Comparison of ENCODE assay signal across 17 cellular contexts in genomic region chr6:13400772-13401171, GRCh38.
A peak's percentile ranks its signal among the peaks of the same experiment; 100 is the strongest.
DNase-seq lines count a peak whose midpoint lies in the region; ATAC-seq, FAIRE-seq and TF ChIP-seq lines count a peak whose summit lies in the region.
"Had no signal": no experiment of that assay in that cellular context is flagged by ENCODE, and none has a peak within 500 bp of the region (broad histone marks: within the 10 kb centered on the region; RNA-seq: fewer than 3 reads in every experiment).

No MANE protein-coding gene starts in this region.

- no peaks in the 10 kb centered on the region for H3K9me3 Mint-ChIP-seq in activated T-helper 17 cell treated with anti-CD3 and anti-CD28 coated beads, Interleukin-2, amount 50 U/mL, for 72 hours
- H3K9me3 Mint-ChIP-seq: GM23338 had no signal

- no peak for ATAC-seq in HepG2
- no peak for ATAC-seq in right lobe of liver
- ATAC-seq in GM21619 (IDR thresholded peaks at IDR 0.05; ENCODE audit: unreplicated experiment), result peak; percentile 38
- ATAC-seq in activated T-helper 17 cell treated with anti-CD3 and anti-CD28 coated beads, Interleukin-2, amount 50 U/mL, for 72 hours (replicated peaks), result peak; percentile 44
- no peak for ATAC-seq in gastrocnemius medialis
- ATAC-seq in left lung, result no peak
- ATAC-seq: GM23338, mucosa of descending colon had no signal

- peaks cover 14% of the 10 kb centered on the region for H3K4me1 ChIP-seq in HepG2 (ENCODE audit: insufficient read depth, low read length)
- peaks cover 0 to 24% (median 11%) of the 10 kb centered on the region in 4 donors for H3K4me1 ChIP-seq in right lobe of liver
- peaks cover 41 to 50% of the 10 kb centered on the region in 2 donors for H3K4me1 ChIP-seq in gastrocnemius medialis
- H3K4me1 ChIP-seq in left lung, result peaks cover 14 to 51% of the 10 kb centered on the region in 2 donors

- H3K9me3 ChIP-seq in HepG2 (ENCODE audit: low read length) (no peaks in the 10 kb centered on the region), right lobe of liver (no peaks in the 10 kb centered on the region), gastrocnemius medialis (no peaks in the 10 kb centered on the region), left lung (no peaks in the 10 kb centered on the region)
- H3K9me3 ChIP-seq: mucosa of descending colon had no signal

- H3K4me2 ChIP-seq in HepG2 (ENCODE audit: low read depth, low read length), result no peak overlapping the region
- H3K4me2 ChIP-seq: GM23338 had no signal

- H3K36me3 ChIP-seq in HepG2 (replicated peaks in 1 of 2; ENCODE audit: control insufficient read depth in 1 of 2, insufficient read depth in 2 of 2, low read length in 2 of 2), result no peaks in the 10 kb centered on the region
- H3K36me3 ChIP-seq in right lobe of liver, result no peaks in the 10 kb centered on the region
- no peaks in the 10 kb centered on the region for H3K36me3 ChIP-seq in gastrocnemius medialis
- H3K36me3 ChIP-seq in left lung, result no peaks in the 10 kb centered on the region

- H4K20me1 ChIP-seq in HepG2 (ENCODE audit: insufficient read depth, low read length), result no peaks in the 10 kb centered on the region

- no peaks in the 10 kb centered on the region for H3K79me2 ChIP-seq in HepG2 (ENCODE audit: insufficient read depth, low read length)

- DNase-seq in HepG2 (ENCODE audit: low spot score) (no peak), right lobe of liver (no peak), cardiac septum (ENCODE audit: low spot score) (no peak), gastrocnemius medialis (no peak), erythroblast (lab: John Stamatoyannopoulos, UW) (no peak), left lung (no peak)
- DNase-seq: activated T-cell treated with anti-CD3 and anti-CD28 coated beads for 4 hours, COR-L47, GF-D8, head of caudate nucleus, mucosa of descending colon, NCI-H146, NCI-H69 had no signal

- in situ Hi-C loops in HepG2 (cut with HindIII; ENCODE audit: extremely low pct_ligation_motif_present, low pct_unique_long_range_greater_than_20kb), result no loop called here
- in situ Hi-C loops in gastrocnemius medialis (cut with MboI; ENCODE audit: low sequenced_read_pairs in 4 of 4), result loop anchor here in 1 of 4 donors (25.0 kb wide), 1 partner anchor 137 kb away; no protein-coding TSS in a partner anchor

- no peak overlapping the region for H3K4me3 Mint-ChIP-seq in activated T-helper 17 cell treated with anti-CD3 and anti-CD28 coated beads, Interleukin-2, amount 50 U/mL, for 72 hours
- H3K4me3 Mint-ChIP-seq: GM23338 had no signal

- WGBS in HepG2 (ENCODE audit: low lambda C conversion rate), result 81% methylated on average over 3 of the region's 3 CpGs
- WGBS in right lobe of liver (ENCODE audit: insufficient coverage, low coverage, low lambda C conversion rate, missing lambda C conversion rate), result 95% methylated on average over 3 of the region's 3 CpGs

- TF ChIP-seq EP300 in HepG2 (IDR thresholded peaks at IDR 0.05; ENCODE audit: low read depth in 2 of 2, low read length in 2 of 2) (no peak), HepG2 (CRISPR knock-in tag; IDR thresholded peaks at IDR 0.05; ENCODE audit: borderline replicate concordance) (no peak)

- intact Hi-C loops in HepG2 (cut with micrococcal nuclease; ENCODE audit: unreplicated experiment), result no loop called here
- intact Hi-C loops in right lobe of liver (cut with DNase I), result no loop called here
- intact Hi-C loops in cardiac septum (cut with DNase I), result no loop called here
- intact Hi-C loops in gastrocnemius medialis (cut with DNase I; ENCODE audit: low total_unique reads), result no loop called here
- intact Hi-C loops in left lung (cut with DNase I), result no loop called here

- H3K27ac ChIP-seq in HepG2 (ENCODE audit: extremely low read length, insufficient read depth, low read length), result no peak overlapping the region
- H3K27ac ChIP-seq in right lobe of liver, result no peak overlapping the region
- H3K27ac ChIP-seq in gastrocnemius medialis, result no peak overlapping the region
- H3K27ac ChIP-seq in left lung, result no peak overlapping the region

- no peak for TF ChIP-seq RAD21 in HepG2 (CRISPR knock-in tag; IDR thresholded peaks at IDR 0.05)

- CTCF ChIA-PET in HepG2 (lab: Yijun Ruan, JAX; ENCODE audit: low intra/inter-chr PET ratio, low total read pairs), result no interaction called here

- no peak for TF ChIP-seq POLR2A in HepG2 (IDR thresholded peaks at IDR 0.05; ENCODE audit: insufficient read depth in 1 of 2, low read depth in 2 of 2, low read length in 2 of 2)
- TF ChIP-seq POLR2A in right lobe of liver (IDR thresholded peaks at IDR 0.05), result no peak
- no peak for TF ChIP-seq POLR2A in gastrocnemius medialis (IDR thresholded peaks at IDR 0.05)
- TF ChIP-seq POLR2A in erythroblast (IDR thresholded peaks at IDR 0.05; ENCODE audit: low read length), result no peak

- no peaks in the 10 kb centered on the region for H3K27me3 Mint-ChIP-seq in activated T-helper 17 cell treated with anti-CD3 and anti-CD28 coated beads, Interleukin-2, amount 50 U/mL, for 72 hours

- TF ChIP-seq CTCF in HepG2 (CRISPR knock-in tag; IDR thresholded peaks at IDR 0.05) (no peak), right lobe of liver (IDR thresholded peaks at IDR 0.05) (no peak), gastrocnemius medialis (IDR thresholded peaks at IDR 0.05 in 4 of 5, conservative IDR thresholded peaks at IDR 0.05 in 1 of 5) (no peak), left lung (IDR thresholded peaks at IDR 0.05) (no peak)

- H3K4me3 ChIP-seq in HepG2 (replicated peaks in 1 of 3; ENCODE audit: insufficient read depth in 1 of 3, low read depth in 2 of 3, low read length in 3 of 3), result no peak overlapping the region
- H3K4me3 ChIP-seq in right lobe of liver, result no peak overlapping the region
- no peak overlapping the region for H3K4me3 ChIP-seq in gastrocnemius medialis
- no peak overlapping the region for H3K4me3 ChIP-seq in left lung
- H3K4me3 ChIP-seq: GM23338, mucosa of descending colon had no signal

- no TSS peak for BruUV-seq in HepG2 (replicated peaks; lab: Mats Ljungman, UMichigan)

- H3K27ac Mint-ChIP-seq in activated T-helper 17 cell treated with anti-CD3 and anti-CD28 coated beads, Interleukin-2, amount 50 U/mL, for 72 hours, result no peak overlapping the region
- H3K27ac Mint-ChIP-seq: GM23338 had no signal

- no peak for FAIRE-seq in HepG2 (lab: Jason Lieb, UNC)
- FAIRE-seq: RCC 7860 had no signal

- H3K36me3 Mint-ChIP-seq in activated T-helper 17 cell treated with anti-CD3 and anti-CD28 coated beads, Interleukin-2, amount 50 U/mL, for 72 hours (ENCODE audit: low read depth), result no peaks in the 10 kb centered on the region

- H3K27me3 ChIP-seq in HepG2 (ENCODE audit: control insufficient read depth in 1 of 2, insufficient read depth in 2 of 2, low read length in 2 of 2) (no peaks in the 10 kb centered on the region), right lobe of liver (no peaks in the 10 kb centered on the region), gastrocnemius medialis (no peaks in the 10 kb centered on the region), left lung (no peaks in the 10 kb centered on the region)

- POLR2A ChIA-PET in HepG2 (lab: Yijun Ruan, JAX), result no interaction called here

- H3K9ac ChIP-seq in HepG2 (ENCODE audit: insufficient read depth, low read depth, low read length), result no peak overlapping the region

- H3K4me1 Mint-ChIP-seq in activated T-helper 17 cell treated with anti-CD3 and anti-CD28 coated beads, Interleukin-2, amount 50 U/mL, for 72 hours, result no peaks in the 10 kb centered on the region

- no peak overlapping the region for H2AFZ ChIP-seq in HepG2 (ENCODE audit: low read length)
- H2AFZ ChIP-seq: GM23338 had no signal

TF ChIP-seq in HepG2, 621 proteins besides CTCF, POLR2A, EP300 and RAD21:
- TF ChIP-seq POLR2AphosphoS5 (IDR thresholded peaks at IDR 0.05; ENCODE audit: low read depth, low read length), result no peak
- TF ChIP-seq GABPA (IDR thresholded peaks at IDR 0.05; ENCODE audit: low read depth, low read length), result no peak
- TF ChIP-seq GABPA (CRISPR knock-in tag; IDR thresholded peaks at IDR 0.05; ENCODE audit: low read depth), result peak; percentile 31; the same call in 1 of the 2 replicates

Comparison
In these comparisons a context has a peak if more than half of its experiments do, and no peak if none do; other contexts are left out.
1. ATAC-seq: peak in GM21619 (single experiment) and activated T-helper 17 cell treated with anti-CD3 and anti-CD28 coated beads, Interleukin-2, amount 50 U/mL, for 72 hours (single experiment); none in HepG2 (single experiment), right lobe of liver (0 of 4), gastrocnemius medialis (0 of 2) and left lung (single experiment).